In genomic region chr14:33917664-33918063, GRCh38 we compare ENCODE assay signal across 17 cellular contexts. TPM values are rescaled to one million over a fixed set of nuclear protein-coding genes. Genes with fewer than 3 reads are reported as not detected.
DNase-seq lines count a peak whose midpoint lies in the region; ATAC-seq, FAIRE-seq and TF ChIP-seq lines count a peak whose summit lies in the region.
"Had no signal": no experiment of that assay in that cellular context is flagged by ENCODE, and none has a peak within 500 bp of the region (broad histone marks: within the 10 kb centered on the region; RNA-seq: fewer than 3 reads in every experiment).

No MANE protein-coding gene starts in this region.

- H3K9ac ChIP-seq in HUES48 (ENCODE audit: low read depth, low read length) (no peak overlapping the region), smooth muscle cell (ENCODE audit: low read depth) (no peak overlapping the region)
- H3K9ac ChIP-seq: SK-N-SH had no signal

- no peaks in the 10 kb centered on the region for H3K27me3 Mint-ChIP-seq in activated T-helper 17 cell treated with anti-CD3 and anti-CD28 coated beads, Interleukin-2, amount 50 U/mL, for 72 hours

- ATAC-seq in activated T-helper 17 cell treated with anti-CD3 and anti-CD28 coated beads, Interleukin-2, amount 50 U/mL, for 72 hours (replicated peaks) = peak; percentile 31
- peak; percentile 40 for ATAC-seq in left ventricle myocardium superior
- ATAC-seq: activated T-cell treated with anti-CD3 and anti-CD28 coated beads, Interleukin-2, amount 50 U/mL, for 4 hours had no signal

- H3K4me1 ChIP-seq in HUES48 (ENCODE audit: control insufficient read depth, insufficient read depth, low read length) (peaks cover 20% of the 10 kb centered on the region), smooth muscle cell (ENCODE audit: low read depth) (peaks cover 6% of the 10 kb centered on the region)

- FAIRE-seq in RCC 7860 (lab: Jason Lieb, UNC) = no peak
- FAIRE-seq: GM18507 had no signal

- peaks cover 21% of the 10 kb centered on the region for H3F3A ChIP-seq in smooth muscle cell (ENCODE audit: low read depth)

- H3K79me2 ChIP-seq in smooth muscle cell (ENCODE audit: low read depth) = no peaks in the 10 kb centered on the region

- no peaks in the 10 kb centered on the region for H3K9me3 Mint-ChIP-seq in activated T-helper 17 cell treated with anti-CD3 and anti-CD28 coated beads, Interleukin-2, amount 50 U/mL, for 72 hours
- H3K9me3 Mint-ChIP-seq: activated naive CD4-positive, alpha-beta T cell treated with anti-CD3 and anti-CD28 coated beads for 36 hours; activated T-cell treated with anti-CD3 and anti-CD28 coated beads, Interleukin-2, amount 50 U/mL, for 4 hours had no signal

- peaks cover 8% of the 10 kb centered on the region; the same call in 1 of the 2 replicates for H3K36me3 ChIP-seq in HUES48 (ENCODE audit: control insufficient read depth, insufficient read depth, low read length)
- no peaks in the 10 kb centered on the region for H3K36me3 ChIP-seq in smooth muscle cell (ENCODE audit: low read depth)

- H3K27ac Mint-ChIP-seq in activated T-helper 17 cell treated with anti-CD3 and anti-CD28 coated beads, Interleukin-2, amount 50 U/mL, for 72 hours = no peak overlapping the region
- H3K27ac Mint-ChIP-seq: activated naive CD4-positive, alpha-beta T cell treated with anti-CD3 and anti-CD28 coated beads for 36 hours had no signal

- DNase-seq in left ventricle myocardium superior (no peak), smooth muscle cell (lab: John Stamatoyannopoulos, UW; ENCODE audit: unreplicated experiment) (no peak), RCC 7860 (ENCODE audit: low spot score) (no peak), HK-2 (ENCODE audit: unreplicated experiment) (no peak), GM19238 (ENCODE audit: insufficient read length, low spot score) (no peak)
- DNase-seq: activated naive CD4-positive, alpha-beta T cell treated with anti-CD3 and anti-CD28 coated beads for 36 hours; activated T-cell treated with anti-CD3 and anti-CD28 coated beads, Interleukin-2, amount 50 U/mL, for 4 hours; amniotic stem cell; NCI-H526; retina; RPMI8226; SK-N-SH; stimulated activated CD4-positive, alpha-beta T cell treated with anti-CD3 and anti-CD28 coated beads, Interleukin-15, amount 100 ng/mL, for 24 hours had no signal

- H4K20me1 ChIP-seq in smooth muscle cell (ENCODE audit: low read depth) = no peaks in the 10 kb centered on the region

- no peaks in the 10 kb centered on the region for H3K9me3 ChIP-seq in HUES48 (ENCODE audit: control insufficient read depth, insufficient read depth, low read length)
- H3K9me3 ChIP-seq in smooth muscle cell (replicated peaks; ENCODE audit: low read depth) = no peaks in the 10 kb centered on the region
- H3K9me3 ChIP-seq: SK-N-SH had no signal

- H3K4me2 ChIP-seq in smooth muscle cell = peak overlapping the region; percentile 42
- H3K4me2 ChIP-seq: SK-N-SH had no signal

- H3K4me1 Mint-ChIP-seq in activated T-helper 17 cell treated with anti-CD3 and anti-CD28 coated beads, Interleukin-2, amount 50 U/mL, for 72 hours = peaks cover 5% of the 10 kb centered on the region

- H3K27ac ChIP-seq in HUES48 (ENCODE audit: low read depth, low read length) = peak overlapping the region; percentile 51
- peak overlapping the region; percentile 45 for H3K27ac ChIP-seq in smooth muscle cell (ENCODE audit: low read depth)

- H3K36me3 Mint-ChIP-seq in activated T-helper 17 cell treated with anti-CD3 and anti-CD28 coated beads, Interleukin-2, amount 50 U/mL, for 72 hours (ENCODE audit: low read depth) = peaks cover 6% of the 10 kb centered on the region

- 88% methylated on average over 1 of the region's 1 CpG for WGBS in smooth muscle cell (ENCODE audit: low lambda C conversion rate)

- no peak overlapping the region for H2AFZ ChIP-seq in smooth muscle cell (ENCODE audit: low read depth)

- no peaks in the 10 kb centered on the region for H3K27me3 ChIP-seq in HUES48 (ENCODE audit: control insufficient read depth, insufficient read depth, low read length)
- H3K27me3 ChIP-seq in smooth muscle cell (ENCODE audit: low read depth) = no peaks in the 10 kb centered on the region

- intact Hi-C loops in left ventricle myocardium superior (cut with micrococcal nuclease) = no loop called here

- no peak for TF ChIP-seq CTCF in smooth muscle cell (IDR thresholded peaks at IDR 0.05; ENCODE audit: borderline replicate concordance, insufficient read depth, poor library complexity, severe bottlenecking)

- no peak overlapping the region for H3K4me3 Mint-ChIP-seq in activated T-helper 17 cell treated with anti-CD3 and anti-CD28 coated beads, Interleukin-2, amount 50 U/mL, for 72 hours
- H3K4me3 Mint-ChIP-seq: activated naive CD4-positive, alpha-beta T cell treated with anti-CD3 and anti-CD28 coated beads for 36 hours; activated T-cell treated with anti-CD3 and anti-CD28 coated beads, Interleukin-2, amount 50 U/mL, for 4 hours had no signal

- H3K4me3 ChIP-seq in HUES48 (ENCODE audit: low read depth, low read length) = no peak overlapping the region
- H3K4me3 ChIP-seq in smooth muscle cell = no peak overlapping the region
- H3K4me3 ChIP-seq: lung had no signal

RNA-seq across cellular contexts. Expression of gene EGLN3, which starts 33.2 kb away (rescaled TPM):
- 10 to 100 TPM; 22.7 to 61.4 TPM for total RNA-seq in activated T-helper 17 cell treated with anti-CD3 and anti-CD28 coated beads, Interleukin-2, amount 50 U/mL, for 72 hours
- 133 TPM for total RNA-seq in left ventricle myocardium superior
- 146 TPM in 2 replicates for total RNA-seq in smooth muscle cell
- polyA plus RNA-seq in smooth muscle cell = 127 and 154 TPM in 2 replicates
